8 cellular contexts compared by ENCODE assay signal in the genomic region with DNA sequence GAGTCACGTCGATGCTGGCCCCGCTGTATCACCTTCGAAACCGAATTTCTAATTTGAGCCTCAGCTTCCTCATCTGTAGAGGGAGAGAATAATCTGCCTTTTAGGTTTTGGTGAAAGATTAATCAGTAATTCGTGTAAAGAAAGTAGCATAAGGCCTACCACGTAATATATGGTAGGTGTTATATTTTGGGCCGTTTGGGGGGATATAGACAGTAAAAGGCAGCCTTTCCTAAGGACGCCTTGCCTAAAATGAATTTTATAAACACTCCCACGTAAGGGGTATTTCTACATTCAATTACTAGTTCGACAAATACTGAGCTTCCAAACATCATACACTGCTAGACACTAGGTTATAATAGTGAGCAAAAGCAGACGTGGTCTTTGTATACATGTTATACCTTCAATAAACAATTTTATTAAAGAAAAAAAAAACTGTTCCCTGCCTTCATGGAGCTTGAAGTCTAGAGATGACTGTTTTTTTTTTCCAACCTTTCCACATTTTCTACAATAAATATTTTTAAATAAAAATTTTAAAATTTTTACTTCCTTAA. TPM values are rescaled to one million over a fixed set of nuclear protein-coding genes. Genes with fewer than 3 reads are reported as not detected.
DNase-seq lines count a peak whose midpoint lies in the region; FAIRE-seq and TF ChIP-seq lines count a peak whose summit lies in the region.

No MANE protein-coding gene starts in this region.

- H3K4me1 ChIP-seq in ACC112 (ENCODE audit: control insufficient read depth, insufficient read depth, low read length, unreplicated experiment) (peaks cover 30% of the 10 kb centered on the region), mucosa of stomach (ENCODE audit: control insufficient read depth, insufficient read depth, low read length) (peaks cover 22% of the 10 kb centered on the region)

- H3K79me2 ChIP-seq in ACC112 (ENCODE audit: control insufficient read depth, insufficient read depth, low read length, unreplicated experiment), result peaks cover 29% of the 10 kb centered on the region

- TF ChIP-seq CTCF in HL-60 (IDR thresholded peaks at IDR 0.05; ENCODE audit: insufficient read depth, low read length) (no peak), bronchial epithelial cell (IDR thresholded peaks at IDR 0.05; ENCODE audit: insufficient read depth, low read length, severe bottlenecking) (no peak), GM20000 (IDR thresholded peaks at IDR 0.05; ENCODE audit: extremely low read depth, missing control alignments) (no peak)

- peak overlapping the region; percentile 72 for H2AFZ ChIP-seq in ACC112 (ENCODE audit: low read length, unreplicated experiment)

- H3K9me3 ChIP-seq in mucosa of stomach (ENCODE audit: control insufficient read depth, low read length), result no peaks in the 10 kb centered on the region

- DNase-seq in HL-60 (ENCODE audit: low read depth in 1 of 2, low spot score in 1 of 2), result no peak
- DNase-seq in bronchial epithelial cell (ENCODE audit: low read depth), result no peak
- DNase-seq in SHP77 treated with DMSO at 0.1 percent for 48 hours (lab: John Stamatoyannopoulos, UW), result no peak
- DNase-seq in stimulated activated naive CD4-positive, alpha-beta T cell (lab: John Stamatoyannopoulos, UW), result no peak
- DNase-seq in iPS-NIHi11 (ENCODE audit: low spot score), result no peak
- no peak for DNase-seq in GM20000 (ENCODE audit: low spot score)

- H3K4me3 ChIP-seq in ACC112 (ENCODE audit: low read depth, low read length) (peak overlapping the region; percentile 100), HL-60 (replicated peaks; ENCODE audit: insufficient read depth, low read length) (peak overlapping the region; percentile 84), bronchial epithelial cell (ENCODE audit: low read depth, low read length) (peak overlapping the region; percentile 79), mucosa of stomach (ENCODE audit: low read length) (peak overlapping the region; percentile 98)

- peak overlapping the region; percentile 99 for H3K9ac ChIP-seq in mucosa of stomach (ENCODE audit: low read length)

- FAIRE-seq in bronchial epithelial cell (lab: Jason Lieb, UNC), result no peak

- H3K36me3 ChIP-seq in ACC112 (ENCODE audit: insufficient read depth, low read length), result peaks cover 25% of the 10 kb centered on the region
- H3K36me3 ChIP-seq in bronchial epithelial cell (ENCODE audit: control insufficient read depth, insufficient read depth, low read length), result peaks cover 4% of the 10 kb centered on the region
- H3K36me3 ChIP-seq in mucosa of stomach (ENCODE audit: control insufficient read depth, insufficient read depth, low read length), result peaks cover 13% of the 10 kb centered on the region

- H3K27me3 ChIP-seq in ACC112 (ENCODE audit: insufficient read depth, low read length) (no peaks in the 10 kb centered on the region), HL-60 (ENCODE audit: insufficient read depth, poor library complexity, severe bottlenecking) (no peaks in the 10 kb centered on the region), bronchial epithelial cell (ENCODE audit: control insufficient read depth, insufficient read depth, low read length) (no peaks in the 10 kb centered on the region), mucosa of stomach (ENCODE audit: control insufficient read depth, insufficient read depth, low read length) (no peaks in the 10 kb centered on the region)

- H3K27ac ChIP-seq in ACC112 (ENCODE audit: low read depth, low read length) (peak overlapping the region; percentile 89), HL-60 (replicated peaks) (peak overlapping the region; percentile 96)

RNA-seq across cellular contexts. Expression of a gene that starts 0.7 kb away (rescaled TPM):
- total RNA-seq in bronchial epithelial cell, result 24.5 and 35.5 TPM in 2 replicates

RNA-seq across cellular contexts. Expression of a gene that starts 11.1 kb away (rescaled TPM):
- total RNA-seq in bronchial epithelial cell, result not detected in 2 replicates

RNA-seq across cellular contexts. Expression of a gene that starts 11.5 kb away (rescaled TPM):
- 0.53 and 2.6 TPM in 2 replicates for total RNA-seq in bronchial epithelial cell

RNA-seq across cellular contexts. Expression of a gene that starts 25.8 kb away (rescaled TPM):
- 21.1 and 31.7 TPM in 2 replicates for total RNA-seq in bronchial epithelial cell

RNA-seq across cellular contexts. Expression of a gene that starts 42.5 kb away (rescaled TPM):
- 22.1 and 35.8 TPM in 2 replicates for total RNA-seq in bronchial epithelial cell
